Comparison of ENCODE assay signal across 9 cellular contexts in genomic region chr19:13920940-13921744, GRCh38. TPM values are rescaled to one million over a fixed set of nuclear protein-coding genes. Genes with fewer than 3 reads are reported as not detected.
DNase-seq lines count a peak whose midpoint lies in the region; ATAC-seq, FAIRE-seq and TF ChIP-seq lines count a peak whose summit lies in the region.
"Had no signal": no experiment of that assay in that cellular context is flagged by ENCODE, and none has a peak within 500 bp of the region (broad histone marks: within the 10 kb centered on the region; RNA-seq: fewer than 3 reads in every experiment).

No MANE protein-coding gene starts in this region.

- H3K9me3 ChIP-seq in A549 = no peaks in the 10 kb centered on the region

- peaks cover 36% of the 10 kb centered on the region for H3K36me3 Mint-ChIP-seq in activated naive CD8-positive, alpha-beta T cell treated with anti-CD3 and anti-CD28 coated beads for 36 hours

- WGBS in A549 (ENCODE audit: missing lambda C conversion rate) = 100% methylated on average over 2 of the region's 2 CpGs

- no peak for TF ChIP-seq CTCF in A549 (IDR thresholded peaks at IDR 0.05)
- no peak for TF ChIP-seq CTCF in GM10266 (IDR thresholded peaks at IDR 0.05; ENCODE audit: control insufficient read depth, insufficient read depth, low read depth, missing control alignments)

- H3K27ac Mint-ChIP-seq in activated naive CD8-positive, alpha-beta T cell treated with anti-CD3 and anti-CD28 coated beads for 36 hours = peak overlapping the region; percentile 19
- H3K27ac Mint-ChIP-seq: activated naive CD8-positive, alpha-beta T cell had no signal

- no peak overlapping the region for H3K27ac ChIP-seq in A549

- no peaks in the 10 kb centered on the region for H3K9me3 Mint-ChIP-seq in activated naive CD8-positive, alpha-beta T cell treated with anti-CD3 and anti-CD28 coated beads for 36 hours

- no peaks in the 10 kb centered on the region for H3K27me3 Mint-ChIP-seq in activated naive CD8-positive, alpha-beta T cell treated with anti-CD3 and anti-CD28 coated beads for 36 hours
- H3K27me3 Mint-ChIP-seq: activated naive CD8-positive, alpha-beta T cell had no signal

- POLR2A ChIA-PET in A549 (lab: Yijun Ruan, JAX) = no interaction called here

- no peak overlapping the region for H3K4me2 ChIP-seq in A549

- TF ChIP-seq RAD21 in A549 (conservative IDR thresholded peaks at IDR 0.05 in 1 of 2, IDR thresholded peaks at IDR 0.05 in 1 of 2) = no peak

- no peak for TF ChIP-seq EP300 in A549 (IDR thresholded peaks at IDR 0.05)

- no peak for FAIRE-seq in A549 (lab: Jason Lieb, UNC)

- peak; percentile 56 to 91; a peak in 4 of 6 replicates for ATAC-seq in A549
- no peak for ATAC-seq in GM21447 (IDR thresholded peaks at IDR 0.05; ENCODE audit: unreplicated experiment)

- no peak overlapping the region for H3K4me3 Mint-ChIP-seq in activated naive CD8-positive, alpha-beta T cell treated with anti-CD3 and anti-CD28 coated beads for 36 hours
- H3K4me3 Mint-ChIP-seq: activated naive CD8-positive, alpha-beta T cell had no signal

- CTCF ChIA-PET in A549 (lab: Yijun Ruan, JAX) = interaction anchor here (0.6 to 1.8 kb wide), 3 partner anchors 15 to 82 kb away, joined by 3 to 4 read pairs (median 3); no protein-coding TSS in a partner anchor

- no peak for TF ChIP-seq POLR2A in A549 (IDR thresholded peaks at IDR 0.05; ENCODE audit: low read length)

- H3K4me1 ChIP-seq in A549 = no peaks in the 10 kb centered on the region

- H3K4me3 ChIP-seq in A549 = no peak overlapping the region

- peak; percentile 28 to 76 for DNase-seq in A549 (ENCODE audit: low read depth in 1 of 2, low spot score in 1 of 2)
- DNase-seq in GM10266 (ENCODE audit: extremely low spot score) = peak; percentile 72
- peak; percentile 32 for DNase-seq in NCI-H446 treated with DMSO at 0.1 percent for 48 hours (lab: John Stamatoyannopoulos, UW)
- peak; percentile 37 for DNase-seq in activated naive CD8-positive, alpha-beta T cell treated with anti-CD3 and anti-CD28 coated beads for 36 hours
- peak; percentile 64 for DNase-seq in left kidney (ENCODE audit: low read depth, low spot score)
- DNase-seq in LoVo (ENCODE audit: low spot score) = no peak
- no peak for DNase-seq in stimulated activated naive CD4-positive, alpha-beta T cell (lab: John Stamatoyannopoulos, UW)

- H3K4me1 Mint-ChIP-seq in activated naive CD8-positive, alpha-beta T cell treated with anti-CD3 and anti-CD28 coated beads for 36 hours = no peaks in the 10 kb centered on the region

TF ChIP-seq in A549, 52 proteins besides CTCF, POLR2A, EP300 and RAD21:
- TF ChIP-seq ELK1 (IDR thresholded peaks at IDR 0.05; ENCODE audit: low read depth, low read length) = no peak
- TF ChIP-seq, protein P1, sequence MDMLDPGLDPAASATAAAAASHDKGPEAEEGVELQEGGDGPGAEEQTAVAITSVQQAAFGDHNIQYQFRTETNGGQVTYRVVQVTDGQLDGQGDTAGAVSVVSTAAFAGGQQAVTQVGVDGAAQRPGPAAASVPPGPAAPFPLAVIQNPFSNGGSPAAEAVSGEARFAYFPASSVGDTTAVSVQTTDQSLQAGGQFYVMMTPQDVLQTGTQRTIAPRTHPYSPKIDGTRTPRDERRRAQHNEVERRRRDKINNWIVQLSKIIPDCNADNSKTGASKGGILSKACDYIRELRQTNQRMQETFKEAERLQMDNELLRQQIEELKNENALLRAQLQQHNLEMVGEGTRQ (IDR thresholded peaks at IDR 0.05) = peak; percentile 65

RNA-seq across cellular contexts. Expression of gene CC2D1A, which starts 15.1 kb away (rescaled TPM):
- polyA plus RNA-seq in A549 (2011; rRNA removed) (4.7 and 4.8 TPM in 2 replicates), A549 (2017; fragmentation: RNase III; extraction: RNeasy Plus Mini Kit Qiagen cat#74134 plus additional on column Dnase treatment) (13.9 to 15.3 TPM (median 14.0 TPM) in 3 replicates)
- polyA plus RNA-seq in A549 (2012; cell fraction: cytosol; rRNA removed) = 10.0 and 12.1 TPM in 2 replicates
- 28.8 and 38.8 TPM in 2 replicates for polyA plus RNA-seq in A549 (2012; cell fraction: nucleus; rRNA removed)
- polyA minus RNA-seq in A549 (2011; rRNA and poly(A)+ RNA removed) = 7.6 and 9.0 TPM in 2 replicates
- total RNA-seq in activated naive CD8-positive, alpha-beta T cell treated with anti-CD3 and anti-CD28 coated beads for 36 hours = 10 to 100 TPM; 24.4 to 25.0 TPM

RNA-seq across cellular contexts. Expression of gene BRME1, which starts 15.2 kb away (rescaled TPM):
- polyA plus RNA-seq in A549 (2011; rRNA removed) = 0.09 and 0.12 TPM in 2 replicates
- 0.21 and 0.31 TPM in 2 replicates for polyA plus RNA-seq in A549 (2012; cell fraction: cytosol; rRNA removed)
- polyA plus RNA-seq in A549 (2012; cell fraction: nucleus; rRNA removed) = 0.92 and 1.1 TPM in 2 replicates
- polyA plus RNA-seq in A549 (2017; fragmentation: RNase III; extraction: RNeasy Plus Mini Kit Qiagen cat#74134 plus additional on column Dnase treatment) = 1.1 to 2.3 TPM (median 1.2 TPM) in 3 replicates
- polyA minus RNA-seq in A549 (2011; rRNA and poly(A)+ RNA removed) = 0.29 TPM in 2 replicates
- total RNA-seq in activated naive CD8-positive, alpha-beta T cell treated with anti-CD3 and anti-CD28 coated beads for 36 hours = 1 to 10 TPM; 6.9 to 7.3 TPM

RNA-seq across cellular contexts. Expression of gene PODNL1, which starts 17.1 kb away (rescaled TPM):
- polyA plus RNA-seq in A549 (2011; rRNA removed) = 0.50 and 0.79 TPM in 2 replicates
- polyA plus RNA-seq in A549 (2012; cell fraction: cytosol; rRNA removed) = 1.1 and 1.7 TPM in 2 replicates
- 0.94 and 1.7 TPM in 2 replicates for polyA plus RNA-seq in A549 (2012; cell fraction: nucleus; rRNA removed)
- 1.1 to 1.8 TPM (median 1.3 TPM) in 3 replicates for polyA plus RNA-seq in A549 (2017; fragmentation: RNase III; extraction: RNeasy Plus Mini Kit Qiagen cat#74134 plus additional on column Dnase treatment)
- polyA minus RNA-seq in A549 (2011; rRNA and poly(A)+ RNA removed) = 0.34 TPM in 1 of 2 replicates, not detected in the other
- not detected for total RNA-seq in activated naive CD8-positive, alpha-beta T cell treated with anti-CD3 and anti-CD28 coated beads for 36 hours

RNA-seq across cellular contexts. Expression of gene DCAF15, which starts 31.2 kb away (rescaled TPM):
- 6.9 and 10.2 TPM in 2 replicates for polyA plus RNA-seq in A549 (2011; rRNA removed)
- 31.8 and 39.5 TPM in 2 replicates for polyA plus RNA-seq in A549 (2012; cell fraction: cytosol; rRNA removed)
- polyA plus RNA-seq in A549 (2012; cell fraction: nucleus; rRNA removed) = 147 and 188 TPM in 2 replicates
- polyA plus RNA-seq in A549 (2017; fragmentation: RNase III; extraction: RNeasy Plus Mini Kit Qiagen cat#74134 plus additional on column Dnase treatment) = 21.1 to 23.0 TPM (median 21.5 TPM) in 3 replicates
- 15.1 and 17.4 TPM in 2 replicates for polyA minus RNA-seq in A549 (2011; rRNA and poly(A)+ RNA removed)
- total RNA-seq in activated naive CD8-positive, alpha-beta T cell treated with anti-CD3 and anti-CD28 coated beads for 36 hours = 10 to 100 TPM; 54.3 to 54.6 TPM

RNA-seq across cellular contexts. Expression of gene NANOS3, which starts 44.2 kb away (rescaled TPM):
- polyA plus RNA-seq in A549 (2011; rRNA removed) (0.31 and 0.53 TPM in 2 replicates), A549 (2017; fragmentation: RNase III; extraction: RNeasy Plus Mini Kit Qiagen cat#74134 plus additional on column Dnase treatment) (0.78 to 1.2 TPM (median 1.1 TPM) in 3 replicates)
- 0.79 and 1.8 TPM in 2 replicates for polyA plus RNA-seq in A549 (2012; cell fraction: cytosol; rRNA removed)
- 2.4 and 2.7 TPM in 2 replicates for polyA plus RNA-seq in A549 (2012; cell fraction: nucleus; rRNA removed)
- polyA minus RNA-seq in A549 (2011; rRNA and poly(A)+ RNA removed) = not detected in 2 replicates
- total RNA-seq in activated naive CD8-positive, alpha-beta T cell treated with anti-CD3 and anti-CD28 coated beads for 36 hours = under 1 TPM; 0.70 to 0.80 TPM

Comparison
In these comparisons a context has a peak if more than half of its experiments do, and no peak if none do; other contexts are left out.
1. DNase-seq: peak in A549 (2 of 2), GM10266 (single experiment), NCI-H446 treated with DMSO at 0.1 percent for 48 hours (single experiment), activated naive CD8-positive, alpha-beta T cell treated with anti-CD3 and anti-CD28 coated beads for 36 hours (single experiment) and left kidney (single experiment); none in LoVo (single experiment) and stimulated activated naive CD4-positive, alpha-beta T cell (0 of 6).